In genomic region chr21:46285761-46286667, GRCh38 we compare ENCODE assay signal across 8 cellular contexts. TPM values are rescaled to one million over a fixed set of nuclear protein-coding genes. Genes with fewer than 3 reads are reported as not detected.
DNase-seq lines count a peak whose midpoint lies in the region; ATAC-seq and TF ChIP-seq lines count a peak whose summit lies in the region.

YBEY (plus strand) TSS chr21:46286342; CDS start chr21:46286914, 572 bp downstream.

- no peaks in the 10 kb centered on the region for H3K9me3 Mint-ChIP-seq in T-helper 1 cell treated with Interleukin-12 subunit alpha and Interleukin-12 subunit beta and Interleukin-4 antibody, amounts not matched to agents 30 μg/mL and 1 μg/mL, for 36 hours

- H3K27me3 Mint-ChIP-seq in T-helper 1 cell treated with Interleukin-12 subunit alpha and Interleukin-12 subunit beta and Interleukin-4 antibody, amounts not matched to agents 30 μg/mL and 1 μg/mL, for 36 hours (ENCODE audit: low read depth), result no peaks in the 10 kb centered on the region

- H3K36me3 Mint-ChIP-seq in T-helper 1 cell treated with Interleukin-12 subunit alpha and Interleukin-12 subunit beta and Interleukin-4 antibody, amounts not matched to agents 30 μg/mL and 1 μg/mL, for 36 hours (ENCODE audit: low read depth), result peaks cover 30% of the 10 kb centered on the region

- in situ Hi-C loops in GM13977 (cut with MboI; ENCODE audit: low pct_unique_long_range_greater_than_20kb, low sequenced_read_pairs, unreplicated experiment), result no loop called here

- no peaks in the 10 kb centered on the region for H3K9me3 ChIP-seq in psoas muscle

- H3K4me3 ChIP-seq in psoas muscle, result peak within 1 kb of the TSS; percentile 93
- H3K4me3 ChIP-seq in urinary bladder (ENCODE audit: low read depth, low read length), result peak within 1 kb of the TSS; percentile 93

- H3K4me1 ChIP-seq in psoas muscle (peaks cover 51% of the 10 kb centered on the region), urinary bladder (ENCODE audit: insufficient read depth) (peaks cover 3% of the 10 kb centered on the region)

- H3K27ac ChIP-seq in psoas muscle, result peak within 1 kb of the TSS; percentile 96
- peak within 1 kb of the TSS; percentile 94 for H3K27ac ChIP-seq in urinary bladder (ENCODE audit: low read depth)

- intact Hi-C loops in left ventricle myocardium superior (cut with micrococcal nuclease) (no loop called here), psoas muscle (cut with DNase I) (loop anchor here (10.0 kb wide), 2 partner anchors 49 to 141 kb away; no protein-coding TSS in a partner anchor)

- ATAC-seq in HG02870 (IDR thresholded peaks at IDR 0.05; ENCODE audit: unreplicated experiment) (peak; percentile 79), left ventricle myocardium superior (peak; percentile 98), psoas muscle (peak; percentile 96 to 98 (median 98))

- H3K27me3 ChIP-seq in psoas muscle (ENCODE audit: insufficient read depth in 3 of 3, low read length in 2 of 3), result no peaks in the 10 kb centered on the region

- peak within 1 kb of the TSS; percentile 100 for H3K4me3 Mint-ChIP-seq in T-helper 1 cell treated with Interleukin-12 subunit alpha and Interleukin-12 subunit beta and Interleukin-4 antibody, amounts not matched to agents 30 μg/mL and 1 μg/mL, for 36 hours

- 0 to 1% (median 0%) methylated on average over 72 to 108 of the region's 108 CpGs for WGBS in psoas muscle, 3 donors
- WGBS in urinary bladder, result under 1% methylated on average over 108 of the region's 108 CpGs

- H3K36me3 ChIP-seq in psoas muscle (ENCODE audit: insufficient read depth in 1 of 2, low read depth in 1 of 2) (peaks cover 3 to 58% of the 10 kb centered on the region in 2 donors), urinary bladder (ENCODE audit: insufficient read depth) (no peaks in the 10 kb centered on the region)

- DNase-seq in GM13977 (ENCODE audit: low spot score) (peak; percentile 98), NCI-H146 treated with DMSO at 0.1 percent for 48 hours (lab: John Stamatoyannopoulos, UW; ENCODE audit: unreplicated experiment) (peak; percentile 70), amygdala (lab: John Stamatoyannopoulos, UW) (peak; percentile 25 to 94 (median 80)), left ventricle myocardium superior (peak; percentile 93), psoas muscle (peak; percentile 92 to 95)

- peak; percentile 49 for TF ChIP-seq CTCF in GM13977 (IDR thresholded peaks at IDR 0.05; ENCODE audit: extremely low read depth, insufficient read depth, missing control alignments)
- TF ChIP-seq CTCF in psoas muscle (IDR thresholded peaks at IDR 0.05), result peak; percentile 33

- H3K27ac Mint-ChIP-seq in T-helper 1 cell treated with Interleukin-12 subunit alpha and Interleukin-12 subunit beta and Interleukin-4 antibody, amounts not matched to agents 30 μg/mL and 1 μg/mL, for 36 hours, result peak within 1 kb of the TSS; percentile 100

- peaks cover 43% of the 10 kb centered on the region for H3K4me1 Mint-ChIP-seq in T-helper 1 cell treated with Interleukin-12 subunit alpha and Interleukin-12 subunit beta and Interleukin-4 antibody, amounts not matched to agents 30 μg/mL and 1 μg/mL, for 36 hours (ENCODE audit: low read depth)

RNA-seq across cellular contexts. Expression of gene YBEY, which starts in this region (rescaled TPM):
- total RNA-seq in left ventricle myocardium superior (18.3 TPM), psoas muscle (10 to 100 TPM in 1 of 4 donors, 1 to 10 TPM in 3; 4.7 to 11.0 (median 7.1) TPM), urinary bladder (10.6 TPM)
- polyA plus RNA-seq in psoas muscle (10 to 100 TPM; 12.2 to 18.2 (median 14.8) TPM), urinary bladder (12.1 TPM)

Comparison
In these comparisons a context has a peak if more than half of its experiments do, and no peak if none do; other contexts are left out.
1. Peak in every context shown above with its lines: DNase-seq, ATAC-seq, H3K4me3 ChIP-seq and H3K27ac ChIP-seq.